In genomic region chr14:102866982-102867761, GRCh38 we compare ENCODE assay signal across 1 cellular context.
TF ChIP-seq lines count a peak whose summit lies in the region.

No MANE protein-coding gene starts in this region.

TF ChIP-seq in H1, 55 proteins besides CTCF, POLR2A, EP300 and RAD21:
- TF ChIP-seq TCF12 (IDR thresholded peaks at IDR 0.05; ENCODE audit: low read depth, low read length) (no peak), TEAD4 (IDR thresholded peaks at IDR 0.05; ENCODE audit: low read depth, low read length) (no peak), USF2 (IDR thresholded peaks at IDR 0.05; ENCODE audit: low read length) (no peak), POLR2AphosphoS5 (IDR thresholded peaks at IDR 0.05; ENCODE audit: low read depth, low read length) (no peak), HDAC6 (IDR thresholded peaks at IDR 0.05; ENCODE audit: low read depth, low read length) (no peak), TAF7 (optimal IDR thresholded peaks at IDR 0.05; ENCODE audit: borderline replicate concordance, low read depth, low read length) (no peak)
TF ChIP-seq in H1: peak in this region for 0.
